ENCODE assay signal across 9 cellular contexts in genomic region chr5:39424751-39425524, GRCh38. TPM values are rescaled to one million over a fixed set of nuclear protein-coding genes. Genes with fewer than 3 reads are reported as not detected.
DNase-seq lines count a peak whose midpoint lies in the region; ATAC-seq and TF ChIP-seq lines count a peak whose summit lies in the region.
"Had no signal": no experiment of that assay in that cellular context is flagged by ENCODE, and none has a peak within 500 bp of the region (broad histone marks: within the 10 kb centered on the region; RNA-seq: fewer than 3 reads in every experiment).

TSS of gene DAB2 (minus strand) at chr5:39424980. CDS start at chr5:39394320, 30,660 bp downstream.

- TF ChIP-seq CTCF in heart right ventricle (IDR thresholded peaks at IDR 0.05) (peak in 8 of 9 donors; percentile 35 to 84 (median 64)), parathyroid adenoma (IDR thresholded peaks at IDR 0.05) (peak; percentile 26), upper lobe of left lung (IDR thresholded peaks at IDR 0.05) (peak in 5 of 6 experiments; percentile 23 to 69 (median 58)), GM10266 (IDR thresholded peaks at IDR 0.05; ENCODE audit: control insufficient read depth, insufficient read depth, low read depth, missing control alignments) (no peak)

- peak within 1 kb of the TSS; percentile 87 for H3K4me2 ChIP-seq in parathyroid adenoma (ENCODE audit: low read length)

- 1% methylated on average over 51 of the region's 51 CpGs for WGBS in heart right ventricle, 2 donors
- 3% methylated on average over 27 to 51 of the region's 51 CpGs for WGBS in upper lobe of left lung, 2 donors

- ATAC-seq in HG03354 (IDR thresholded peaks at IDR 0.05; ENCODE audit: poor library complexity, severe bottlenecking, unreplicated experiment) = peak; percentile 73
- ATAC-seq in heart right ventricle = peak; percentile 84 to 91 (median 86)
- peak; percentile 85 to 90 for ATAC-seq in upper lobe of left lung (ENCODE audit: low FRiP score in 2 of 2)

- H3K4me3 ChIP-seq in heart right ventricle (peak within 1 kb of the TSS; percentile 39 to 74 (median 64)), parathyroid adenoma (ENCODE audit: low read depth, low read length) (peak within 1 kb of the TSS; percentile 59), upper lobe of left lung (peak within 1 kb of the TSS; percentile 30 to 64 (median 62))

- H3K36me3 ChIP-seq in heart right ventricle (no peaks in the 10 kb centered on the region), parathyroid adenoma (ENCODE audit: control insufficient read depth, insufficient read depth, low read length) (no peaks in the 10 kb centered on the region), upper lobe of left lung (no peaks in the 10 kb centered on the region)

- H2AFZ ChIP-seq in parathyroid adenoma = peak within 1 kb of the TSS; percentile 83

- H3K9ac ChIP-seq in parathyroid adenoma = no peak within 1 kb of the TSS

- H3K4me1 ChIP-seq in heart right ventricle (peaks cover 0 to 62% (median 53%) of the 10 kb centered on the region in 9 donors), parathyroid adenoma (peaks cover 4% of the 10 kb centered on the region), upper lobe of left lung (peaks cover 37 to 43% (median 41%) of the 10 kb centered on the region in 4 donors)

- intact Hi-C loops in heart right ventricle (cut with DNase I) = loop anchor here in 7 of 10 donors (1.0 to 10.0 kb wide), 7 partner anchors 48 to 122 kb away; no protein-coding TSS in a partner anchor

- peak in 1 of 4 donors; percentile 23 for TF ChIP-seq EP300 in upper lobe of left lung (IDR thresholded peaks at IDR 0.05)

- peaks cover 0 to 19% (median 0%) of the 10 kb centered on the region in 7 donors for H3K27me3 ChIP-seq in heart right ventricle
- no peaks in the 10 kb centered on the region for H3K27me3 ChIP-seq in parathyroid adenoma (ENCODE audit: control insufficient read depth, insufficient read depth, low read length)
- no peaks in the 10 kb centered on the region for H3K27me3 ChIP-seq in upper lobe of left lung

- no peaks in the 10 kb centered on the region for H3K79me2 ChIP-seq in parathyroid adenoma

- peak within 1 kb of the TSS; percentile 67 to 92 (median 84) for H3K27ac ChIP-seq in heart right ventricle
- peak within 1 kb of the TSS; percentile 43 for H3K27ac ChIP-seq in parathyroid adenoma
- peak within 1 kb of the TSS; percentile 85 to 90 (median 88) for H3K27ac ChIP-seq in upper lobe of left lung

- H3K9me3 ChIP-seq in heart right ventricle (no peaks in the 10 kb centered on the region), parathyroid adenoma (ENCODE audit: control insufficient read depth, low read length) (no peaks in the 10 kb centered on the region), upper lobe of left lung (no peaks in the 10 kb centered on the region)

- DNase-seq in COLO668 (lab: John Stamatoyannopoulos, UW; ENCODE audit: unreplicated experiment) (peak; percentile 72), SW 1271 (lab: John Stamatoyannopoulos, UW) (peak; percentile 78 to 83), anterior cingulate cortex (lab: John Stamatoyannopoulos, UW) (peak in 55 of 58 donors; percentile 10 to 81 (median 47)), heart right ventricle (peak; percentile 84 to 90), upper lobe of left lung (peak; percentile 90 to 94), GM10266 (ENCODE audit: extremely low spot score) (no peak)

- TF ChIP-seq POLR2A in upper lobe of left lung (IDR thresholded peaks at IDR 0.05) = peak in 3 of 4 donors; percentile 37 to 87 (median 83)

RNA-seq across cellular contexts. Expression of gene DAB2, which starts in this region (rescaled TPM):
- total RNA-seq in heart right ventricle (10 to 100 TPM; 14.2 to 64.7 (median 26.6) TPM), upper lobe of left lung (100 to 1,000 TPM; 100 to 177 (median 144) TPM)
- 10 to 100 TPM in 1 of 2 donors, 1 to 10 TPM in 1; 6.5 to 15.4 TPM for polyA plus RNA-seq in heart right ventricle
- total RNA-seq: T-helper 2 cell treated with Interferon-gamma antibody and Interleukin-4, amounts not matched to agents 100 ng/mL and 5 ng/mL, for 36 hours had no signal
